Comparison of ENCODE assay signal across 8 cellular contexts in genomic region chr6:55578537-55579363, GRCh38. TPM values are rescaled to one million over a fixed set of nuclear protein-coding genes. Genes with fewer than 3 reads are reported as not detected.
A peak's percentile ranks its signal among the peaks of the same experiment; 100 is the strongest.
DNase-seq lines count a peak whose midpoint lies in the region; ATAC-seq lines count a peak whose summit lies in the region.

Gene HMGCLL1 (minus strand): TSS chr6:55579192. CDS start chr6:55579055, 137 bp downstream.

- H3K9ac ChIP-seq in adipocyte (ENCODE audit: low read length), result no peak within 1 kb of the TSS

- H3K27me3 ChIP-seq in adipocyte (replicated peaks; ENCODE audit: control insufficient read depth, insufficient read depth, low read length), result peaks cover 5% of the 10 kb centered on the region
- no peaks in the 10 kb centered on the region for H3K27me3 ChIP-seq in right cardiac atrium (ENCODE audit: control insufficient read depth, insufficient read depth)

- peak; percentile 94 to 98 for ATAC-seq in right cardiac atrium
- ATAC-seq in HG02938 (IDR thresholded peaks at IDR 0.05; ENCODE audit: unreplicated experiment), result no peak
- ATAC-seq in GM18870 (IDR thresholded peaks at IDR 0.05; ENCODE audit: unreplicated experiment), result no peak
- no peak for ATAC-seq in GM18498 (IDR thresholded peaks at IDR 0.05; ENCODE audit: unreplicated experiment)

- H3K4me3 ChIP-seq in adipocyte (ENCODE audit: low read length), result peak within 1 kb of the TSS; percentile 77
- H3K4me3 ChIP-seq in right cardiac atrium (ENCODE audit: low read length), result peak within 1 kb of the TSS; percentile 33

- H3K4me1 ChIP-seq in adipocyte (ENCODE audit: control insufficient read depth, insufficient read depth, low read length) (no peaks in the 10 kb centered on the region), right cardiac atrium (ENCODE audit: control insufficient read depth, insufficient read depth, low read length) (no peaks in the 10 kb centered on the region)

- DNase-seq in HK-2 (ENCODE audit: unreplicated experiment) (peak; percentile 40), adipocyte (ENCODE audit: low read depth) (peak; percentile 25), right cardiac atrium (peak; percentile 49 to 87 (median 87)), pons (ENCODE audit: low spot score) (peak; percentile 34)
- DNase-seq in activated CD4-positive, alpha-beta T cell treated with anti-CD3 and anti-CD28 coated beads, Interleukin-2, amount 50 U/mL, for 1 hour, result no peak

- H3K27ac ChIP-seq in right cardiac atrium (ENCODE audit: low read length), result no peak within 1 kb of the TSS

- intact Hi-C loops in right cardiac atrium (cut with DNase I), result no loop called here

- H3K9me3 ChIP-seq in adipocyte (ENCODE audit: control insufficient read depth, low read length) (peaks cover 2% of the 10 kb centered on the region), right cardiac atrium (ENCODE audit: control insufficient read depth, low read length) (no peaks in the 10 kb centered on the region)

- no peaks in the 10 kb centered on the region for H3K36me3 ChIP-seq in adipocyte (ENCODE audit: control insufficient read depth, insufficient read depth, low read length, severe bottlenecking)

- 6% methylated on average over 49 of the region's 49 CpGs for WGBS in right cardiac atrium

RNA-seq across cellular contexts. Expression of gene HMGCLL1, which starts in this region (rescaled TPM):
- total RNA-seq in right cardiac atrium, result 1 to 10 TPM; 1.6 to 3.4 (median 2.8) TPM
- 1.0 TPM for polyA plus RNA-seq in right cardiac atrium

Comparison
In these comparisons a context has a peak if more than half of its experiments do, and no peak if none do; other contexts are left out.
1. ATAC-seq: peak in right cardiac atrium (2 of 2); none in HG02938 (single experiment), GM18870 (single experiment) and GM18498 (single experiment).